ENCODE assay signal across 9 cellular contexts in genomic region chr11:75174781-75175370, GRCh38. TPM values are rescaled to one million over a fixed set of nuclear protein-coding genes. Genes with fewer than 3 reads are reported as not detected.
A peak's percentile ranks its signal among the peaks of the same experiment; 100 is the strongest.
DNase-seq lines count a peak whose midpoint lies in the region; ATAC-seq, FAIRE-seq and TF ChIP-seq lines count a peak whose summit lies in the region.
"Had no signal": no experiment of that assay in that cellular context is flagged by ENCODE, and none has a peak within 500 bp of the region (broad histone marks: within the 10 kb centered on the region; RNA-seq: fewer than 3 reads in every experiment).

No MANE protein-coding gene starts in this region.

- H2BK15ac ChIP-seq in IMR-90 (ENCODE audit: low read depth, low read length) = no peak overlapping the region

- H3K4me3 ChIP-seq in AG09309 (ENCODE audit: control insufficient read depth, low read depth, low read length) (no peak overlapping the region), IMR-90 (ENCODE audit: insufficient read depth, low read depth, low read length) (no peak overlapping the region), GM12878 (no peak overlapping the region), mesodermal cell (ENCODE audit: extremely low read depth, insufficient read depth, low read length, poor library complexity, severe bottlenecking) (no peak overlapping the region)

- no peak for TF ChIP-seq EP300 in GM12878 (IDR thresholded peaks at IDR 0.05; ENCODE audit: borderline replicate concordance in 1 of 2, control insufficient read depth in 1 of 2, low read depth in 2 of 2, low read length in 2 of 2)

- CTCF ChIA-PET in IMR-90 (lab: Yijun Ruan, JAX) (interaction anchor here (1.1 kb wide), 1 partner anchor 34 kb away, joined by 3 read pairs; no protein-coding TSS in a partner anchor), GM12878 (lab: Yijun Ruan, JAX) (interaction anchor here (0.7 to 1.6 kb wide), 2 partner anchors 31 to 34 kb away, joined by 4 to 5 read pairs; no protein-coding TSS in a partner anchor)

- H3K9me1 ChIP-seq in IMR-90 (ENCODE audit: insufficient read depth, low read length) = peaks cover 3% of the 10 kb centered on the region; the same call in 1 of the 2 replicates

- no peak for TF ChIP-seq RAD21 in IMR-90 (IDR thresholded peaks at IDR 0.05; ENCODE audit: low read length)
- TF ChIP-seq RAD21 in GM12878 (IDR thresholded peaks at IDR 0.05; ENCODE audit: insufficient read depth, low read depth, low read length) = no peak

- no peak overlapping the region for H2AK9ac ChIP-seq in IMR-90 (replicated peaks; ENCODE audit: low read depth, low read length, poor library complexity)

- whole genome bisulfite sequencing in IMR-90 (ENCODE audit: extremely low coverage in 2 of 2, insufficient read length in 1 of 2), 2 experiments = 15% methylated on average over 4 of the region's 7 CpGs; no CpG with 5 or more reads in 1 of the 2 experiments
- 9% methylated on average over 7 of the region's 7 CpGs for WGBS in GM12878 (ENCODE audit: insufficient coverage, insufficient replicate concordance, low lambda C conversion rate, missing lambda C conversion rate)
- WGBS in mesodermal cell (ENCODE audit: insufficient coverage in 2 of 2), 2 experiments = 57 to 82% methylated on average over 4 to 7 of the region's 7 CpGs

- no peak overlapping the region for H3K27ac ChIP-seq in IMR-90 (ENCODE audit: insufficient read depth, low read length)
- no peak overlapping the region for H3K27ac ChIP-seq in GM12878 (ENCODE audit: control insufficient read depth, insufficient read depth)
- peak overlapping the region; percentile 62 for H3K27ac ChIP-seq in mesodermal cell (ENCODE audit: low read depth, low read length, severe bottlenecking)

- no peak overlapping the region for H3K4ac ChIP-seq in IMR-90 (ENCODE audit: low read depth, low read length)

- H3K9me3 ChIP-seq in IMR-90 (ENCODE audit: control insufficient read depth, insufficient read depth, low read length) = no peaks in the 10 kb centered on the region
- H3K9me3 ChIP-seq in GM12878 (replicated peaks; ENCODE audit: control insufficient read depth, insufficient read depth, low read length) = no peaks in the 10 kb centered on the region
- no peaks in the 10 kb centered on the region for H3K9me3 ChIP-seq in mesodermal cell (ENCODE audit: control insufficient read depth, low read length)

- no peak overlapping the region for H2BK120ac ChIP-seq in IMR-90 (ENCODE audit: low read depth, low read length)

- DNase-seq in AG09309 (ENCODE audit: low read depth) (peak; percentile 4), IMR-90 (peak; percentile 34), GM12878 (ENCODE audit: low read depth, low spot score) (no peak), NCI-H345 (lab: John Stamatoyannopoulos, UW) (no peak), ACHN (no peak), COLO829 (ENCODE audit: low spot score) (no peak)
- DNase-seq: NCI-H1048 had no signal

- no peak overlapping the region for H3K18ac ChIP-seq in IMR-90 (ENCODE audit: low read depth, low read length)

- H4K5ac ChIP-seq in IMR-90 (ENCODE audit: low read depth, low read length) = no peak overlapping the region

- H3K79me1 ChIP-seq in IMR-90 (ENCODE audit: low read depth in 1 of 2, low read length in 2 of 2) = no peaks in the 10 kb centered on the region

- SMC1A ChIA-PET in GM12878 (lab: Charles Lee; ENCODE audit: uncharacterized antibody, unreplicated experiment) = no interaction called here

- no peak overlapping the region for H3K56ac ChIP-seq in IMR-90 (ENCODE audit: extremely low read depth, insufficient read depth, low read length)

- RAD21 ChIA-PET in GM12878 (lab: Charles Lee; ENCODE audit: unreplicated experiment) = no interaction called here

- FAIRE-seq in GM12878 (lab: Jason Lieb, UNC) = no peak

- BruUV-seq in IMR-90 (replicated peaks; lab: Mats Ljungman, UMichigan) (no TSS peak), GM12878 (replicated peaks; lab: Mats Ljungman, UMichigan) (no TSS peak)

- in situ Hi-C loops in IMR-90 (cut with MboI; ENCODE audit: low sequenced_read_pairs) = no loop called here
- in situ Hi-C loops in GM12878 (cut with MboI) = no loop called here
- in situ Hi-C loops in ACHN (cut with HindIII; ENCODE audit: low pct_ligation_motif_present, low pct_unique_long_range_greater_than_20kb, low sequenced_read_pairs) = no loop called here

- no peak overlapping the region for H4K8ac ChIP-seq in IMR-90 (ENCODE audit: low read depth in 2 of 2, low read length in 2 of 2)

- H3K9ac ChIP-seq in IMR-90 (ENCODE audit: low read depth, low read length) (no peak overlapping the region), GM12878 (ENCODE audit: control insufficient read depth, insufficient read depth, low read length) (no peak overlapping the region)

- H2AK5ac ChIP-seq in IMR-90 (ENCODE audit: low read depth, low read length) = no peak overlapping the region

- dilution Hi-C loops in IMR-90 (cut with HindIII; ENCODE audit: low sequenced_read_pairs, unreplicated experiment) = no loop called here

- H2BK5ac ChIP-seq in IMR-90 (ENCODE audit: low read depth, low read length, poor library complexity, severe bottlenecking) = no peak overlapping the region

- no peak for ATAC-seq in IMR-90 (ENCODE audit: low read depth)
- no peak for ATAC-seq in GM12878
- ATAC-seq in HG02870 (IDR thresholded peaks at IDR 0.05; ENCODE audit: unreplicated experiment) = no peak

- TF ChIP-seq POLR2A in IMR-90 (IDR thresholded peaks at IDR 0.05; ENCODE audit: low read depth, low read length) (no peak), GM12878 (IDR thresholded peaks at IDR 0.05; ENCODE audit: low read depth, low read length) (no peak)

- no peak overlapping the region for H3K23ac ChIP-seq in IMR-90 (ENCODE audit: low read depth, low read length)

- no peak overlapping the region for H2BK20ac ChIP-seq in IMR-90 (ENCODE audit: low read depth, low read length)

- intact Hi-C loops in IMR-90 (cut with micrococcal nuclease) (no loop called here), GM12878 (cut with micrococcal nuclease; ENCODE audit: unreplicated experiment) (no loop called here)

- H3K4me2 ChIP-seq in IMR-90 (ENCODE audit: low read depth, low read length) (no peak overlapping the region), GM12878 (ENCODE audit: control insufficient read depth, insufficient read depth) (no peak overlapping the region)

- no peaks in the 10 kb centered on the region for H3K4me1 ChIP-seq in IMR-90 (ENCODE audit: control insufficient read depth, insufficient read depth, low read length)
- no peaks in the 10 kb centered on the region for H3K4me1 ChIP-seq in GM12878 (ENCODE audit: control insufficient read depth, insufficient read depth, low read length)
- no peaks in the 10 kb centered on the region for H3K4me1 ChIP-seq in mesodermal cell (ENCODE audit: control insufficient read depth, insufficient read depth, low read length, poor library complexity, severe bottlenecking)

- no peaks in the 10 kb centered on the region for H4K20me1 ChIP-seq in IMR-90 (ENCODE audit: insufficient read depth, low read length)
- no peaks in the 10 kb centered on the region for H4K20me1 ChIP-seq in GM12878 (ENCODE audit: control insufficient read depth, insufficient read depth)

- H3K36me3 ChIP-seq in IMR-90 (ENCODE audit: control insufficient read depth, insufficient read depth, low read length) (no peaks in the 10 kb centered on the region), GM12878 (ENCODE audit: control insufficient read depth in 2 of 2, insufficient read depth in 2 of 2, low read length in 1 of 2) (no peaks in the 10 kb centered on the region), mesodermal cell (ENCODE audit: control insufficient read depth, insufficient read depth, low read length) (no peaks in the 10 kb centered on the region)

- no peaks in the 10 kb centered on the region for H3K79me2 ChIP-seq in GM12878 (ENCODE audit: control insufficient read depth, insufficient read depth, low read length)

- TF ChIP-seq CTCF in AG09309 (IDR thresholded peaks at IDR 0.05; ENCODE audit: control insufficient read depth, insufficient read depth, low read depth, low read length, missing control alignments) = no peak
- no peak for TF ChIP-seq CTCF in IMR-90 (conservative IDR thresholded peaks at IDR 0.05; ENCODE audit: low read depth, low read length)
- TF ChIP-seq CTCF in GM12878 (IDR thresholded peaks at IDR 0.05 in 2 of 3, conservative IDR thresholded peaks at IDR 0.05 in 1 of 3; ENCODE audit: control insufficient read depth in 2 of 3, extremely low read depth in 1 of 3, insufficient read depth in 1 of 3, low read depth in 3 of 3, low read length in 3 of 3) = no peak

- H2AFZ ChIP-seq in IMR-90 (replicated peaks; ENCODE audit: low read length, poor library complexity) (no peak overlapping the region), GM12878 (ENCODE audit: control insufficient read depth, low read depth, low read length) (peak overlapping the region; percentile 47)

- no peak overlapping the region for H4K91ac ChIP-seq in IMR-90 (ENCODE audit: insufficient read depth, low read depth, low read length)

- POLR2A ChIA-PET in IMR-90 (lab: Charles Lee; ENCODE audit: unreplicated experiment) (no interaction called here), GM12878 (lab: Charles Lee) (no interaction called here)

- H3K14ac ChIP-seq in IMR-90 (replicated peaks; ENCODE audit: low read depth, low read length) = no peak overlapping the region

- H3K27me3 ChIP-seq in IMR-90 (ENCODE audit: control insufficient read depth, insufficient read depth, low read length) (peaks cover 51% of the 10 kb centered on the region), GM12878 (replicated peaks in 1 of 2; ENCODE audit: control insufficient read depth in 2 of 2, insufficient read depth in 2 of 2, low read length in 1 of 2) (no peaks in the 10 kb centered on the region)

RNA-seq across cellular contexts. Expression of gene SLCO2B1, which starts 24.0 kb away (rescaled TPM):
- total RNA-seq in IMR-90 (2012; rRNA removed) (not detected in 2 replicates), GM12878 (2014; rRNA removed) (0.33 and 1.2 TPM in 2 replicates), GM12878 (2014; rRNA removed; fragmentation: Illumina TruSeq; extraction: Trizol) (1.0 and 1.1 TPM in 2 replicates), GM12878 (2021) (1.1 and 1.8 TPM in 2 replicates)
- polyA plus RNA-seq in IMR-90 (2012; rRNA removed) (not detected in 2 replicates), GM12878 (2011; rRNA removed) (3.5 and 4.4 TPM in 2 replicates), GM12878 (2014; fragmentation: Illumina TruSeq; extraction: Trizol) (0.65 and 0.81 TPM in 2 replicates), GM12878 (2014; fragmentation: Nextera tagmentation; extraction: Ambion mirVana) (under 1 TPM in 1 of 2 experiments, not detected in 1; 0.05 TPM), GM12878 (2014; rRNA removed) (0.48 and 0.65 TPM in 2 replicates), GM12878 (2016; fragmentation: Nextera tagmentation; extraction: Ambion mirVana) (under 1 TPM in 1 of 2 experiments, not detected in 1; 0.27 TPM)
- polyA plus RNA-seq in IMR-90 (2012; cell fraction: cytosol; rRNA removed) = not detected in 2 replicates
- polyA plus RNA-seq in IMR-90 (2012; cell fraction: nucleus; rRNA removed; ENCODE audit: low replicate concordance) = not detected in 2 replicates
- 0.56 and 1.9 TPM in 2 replicates for total RNA-seq in GM12878 (2013; cell fraction: nucleolus; rRNA removed)
- polyA plus RNA-seq in GM12878 (2011; ENCODE audit: low read depth) = 0.08 TPM
- polyA plus RNA-seq in GM12878 (2011; cell fraction: cytosol; rRNA removed) = 3.3 and 4.3 TPM in 2 replicates
- 8.8 and 10.4 TPM in 2 replicates for polyA plus RNA-seq in GM12878 (2011; cell fraction: nucleus; rRNA removed)
- 0.56 and 0.95 TPM in 2 replicates for polyA plus RNA-seq in GM12878 (2012)
- 5.4 and 13.8 TPM in 2 replicates for polyA minus RNA-seq in GM12878 (2011; rRNA and poly(A)+ RNA removed)
- 3.2 and 3.7 TPM in 2 replicates for polyA minus RNA-seq in GM12878 (2011; cell fraction: cytosol; rRNA and poly(A)+ RNA removed)
- 9.3 and 9.4 TPM in 2 replicates for polyA minus RNA-seq in GM12878 (2011; cell fraction: nucleus; rRNA and poly(A)+ RNA removed)
- polyA plus RNA-seq in mesodermal cell (2013, experiment 1 of 2) = 0.88 TPM
- 0.10 TPM for polyA plus RNA-seq in mesodermal cell (2013, experiment 2 of 2)

Comparison
In these comparisons a context has a peak if more than half of its experiments do, and no peak if none do; other contexts are left out.
1. DNase-seq: peak in AG09309 (single experiment) and IMR-90 (single experiment); none in GM12878 (single experiment), NCI-H345 (single experiment), ACHN (single experiment) and COLO829 (single experiment).